2 cellular contexts compared by ENCODE assay signal in the genomic region with DNA sequence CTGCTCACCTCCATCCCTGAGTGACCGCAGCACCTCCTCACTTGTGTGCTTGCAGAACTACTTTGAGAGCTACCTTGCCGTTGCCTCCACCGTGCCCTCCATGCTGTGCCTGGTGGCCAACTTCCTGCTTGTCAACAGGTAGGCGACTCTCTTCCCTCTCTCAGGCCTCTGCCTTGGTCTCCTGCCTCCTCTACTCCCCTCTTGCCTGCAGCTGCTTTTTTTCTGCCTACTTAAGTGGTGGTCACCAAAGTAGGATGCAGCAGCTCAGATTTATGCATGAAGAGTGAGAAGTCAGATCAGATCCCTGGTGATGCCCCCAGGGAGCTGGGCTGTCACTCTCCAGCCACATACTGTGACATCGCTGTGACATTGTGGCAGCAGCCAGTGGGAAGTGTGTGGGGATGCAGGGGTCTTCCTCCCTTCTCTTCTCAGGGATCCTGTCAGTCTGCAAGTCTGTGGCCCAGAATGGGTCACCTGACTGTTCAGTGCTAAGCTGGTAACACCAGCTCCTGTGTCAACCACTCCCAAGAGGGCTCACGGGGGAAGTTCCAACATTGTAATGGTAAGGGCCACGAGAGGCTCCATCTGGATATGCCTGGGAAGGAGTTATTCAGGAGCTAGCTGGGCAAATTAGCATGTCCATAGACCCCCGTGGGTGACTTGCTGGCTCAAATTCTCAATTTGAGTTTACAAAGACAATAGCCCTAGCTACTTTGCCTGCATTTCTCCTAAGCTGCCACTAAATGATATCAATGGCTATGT.
A peak's percentile ranks its signal among the peaks of the same experiment; 100 is the strongest.
TF ChIP-seq lines count a peak whose summit lies in the region.

No MANE protein-coding gene starts in this region.

TF ChIP-seq in HEK293, 187 proteins besides CTCF, POLR2A, EP300 and RAD21 (continued from another document):
- TF ChIP-seq ZNF658 (tag by site-specific recombination; IDR thresholded peaks at IDR 0.05): no peak
- peak; percentile 44; the same call in 1 of the 2 replicates for TF ChIP-seq SCRT1 (tag by site-specific recombination; IDR thresholded peaks at IDR 0.05; ENCODE audit: borderline replicate concordance)
- TF ChIP-seq OSR2 (tag by site-specific recombination; IDR thresholded peaks at IDR 0.05): no peak
- peak; percentile 39; the same call in 1 of the 2 replicates for TF ChIP-seq ZIC2 (tag by site-specific recombination; IDR thresholded peaks at IDR 0.05)
- TF ChIP-seq, protein P1, sequence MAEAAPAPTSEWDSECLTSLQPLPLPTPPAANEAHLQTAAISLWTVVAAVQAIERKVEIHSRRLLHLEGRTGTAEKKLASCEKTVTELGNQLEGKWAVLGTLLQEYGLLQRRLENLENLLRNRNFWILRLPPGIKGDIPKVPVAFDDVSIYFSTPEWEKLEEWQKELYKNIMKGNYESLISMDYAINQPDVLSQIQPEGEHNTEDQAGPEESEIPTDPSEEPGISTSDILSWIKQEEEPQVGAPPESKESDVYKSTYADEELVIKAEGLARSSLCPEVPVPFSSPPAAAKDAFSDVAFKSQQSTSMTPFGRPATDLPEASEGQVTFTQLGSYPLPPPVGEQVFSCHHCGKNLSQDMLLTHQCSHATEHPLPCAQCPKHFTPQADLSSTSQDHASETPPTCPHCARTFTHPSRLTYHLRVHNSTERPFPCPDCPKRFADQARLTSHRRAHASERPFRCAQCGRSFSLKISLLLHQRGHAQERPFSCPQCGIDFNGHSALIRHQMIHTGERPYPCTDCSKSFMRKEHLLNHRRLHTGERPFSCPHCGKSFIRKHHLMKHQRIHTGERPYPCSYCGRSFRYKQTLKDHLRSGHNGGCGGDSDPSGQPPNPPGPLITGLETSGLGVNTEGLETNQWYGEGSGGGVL (tag by site-specific recombination; IDR thresholded peaks at IDR 0.05): no peak
- no peak for TF ChIP-seq ZNF19 (tag by site-specific recombination; IDR thresholded peaks at IDR 0.05; ENCODE audit: low read depth)
- TF ChIP-seq, protein P2, sequence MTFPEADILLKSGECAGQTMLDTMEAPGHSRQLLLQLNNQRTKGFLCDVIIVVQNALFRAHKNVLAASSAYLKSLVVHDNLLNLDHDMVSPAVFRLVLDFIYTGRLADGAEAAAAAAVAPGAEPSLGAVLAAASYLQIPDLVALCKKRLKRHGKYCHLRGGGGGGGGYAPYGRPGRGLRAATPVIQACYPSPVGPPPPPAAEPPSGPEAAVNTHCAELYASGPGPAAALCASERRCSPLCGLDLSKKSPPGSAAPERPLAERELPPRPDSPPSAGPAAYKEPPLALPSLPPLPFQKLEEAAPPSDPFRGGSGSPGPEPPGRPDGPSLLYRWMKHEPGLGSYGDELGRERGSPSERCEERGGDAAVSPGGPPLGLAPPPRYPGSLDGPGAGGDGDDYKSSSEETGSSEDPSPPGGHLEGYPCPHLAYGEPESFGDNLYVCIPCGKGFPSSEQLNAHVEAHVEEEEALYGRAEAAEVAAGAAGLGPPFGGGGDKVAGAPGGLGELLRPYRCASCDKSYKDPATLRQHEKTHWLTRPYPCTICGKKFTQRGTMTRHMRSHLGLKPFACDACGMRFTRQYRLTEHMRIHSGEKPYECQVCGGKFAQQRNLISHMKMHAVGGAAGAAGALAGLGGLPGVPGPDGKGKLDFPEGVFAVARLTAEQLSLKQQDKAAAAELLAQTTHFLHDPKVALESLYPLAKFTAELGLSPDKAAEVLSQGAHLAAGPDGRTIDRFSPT (tag by site-specific recombination; IDR thresholded peaks at IDR 0.05): no peak
- no peak for TF ChIP-seq ZNF654 (tag by site-specific recombination; IDR thresholded peaks at IDR 0.05; ENCODE audit: low read depth)
- TF ChIP-seq PRDM6 (tag by site-specific recombination; IDR thresholded peaks at IDR 0.05): no peak
- TF ChIP-seq ZNF335 (tag by site-specific recombination; conservative IDR thresholded peaks at IDR 0.05): no peak
- no peak for TF ChIP-seq ZNF488 (tag by site-specific recombination; IDR thresholded peaks at IDR 0.05)

TF ChIP-seq in WTC11, 78 proteins besides CTCF, POLR2A, EP300 and RAD21 (continued from another document):
- TF ChIP-seq ERG (CRISPR knock-in tag; IDR thresholded peaks at IDR 0.05) (peak; percentile 45; the same call in 1 of the 2 replicates), CREM (CRISPR knock-in tag; IDR thresholded peaks at IDR 0.05) (0 out of 2 replicates have a peak, but pooled peaks have one; percentile 36), FOXK1 (CRISPR knock-in tag; IDR thresholded peaks at IDR 0.05) (0 out of 2 replicates have a peak, but pooled peaks have one; percentile 10), ZNF423 (CRISPR knock-in tag; IDR thresholded peaks at IDR 0.05) (peak; percentile 86), FOXP4 (CRISPR knock-in tag; IDR thresholded peaks at IDR 0.05) (peak; percentile 15; the same call in 1 of the 2 replicates), ETV6 (CRISPR knock-in tag; IDR thresholded peaks at IDR 0.05) (peak; percentile 32), TP53 (CRISPR knock-in tag; IDR thresholded peaks at IDR 0.05) (0 out of 2 replicates have a peak, but pooled peaks have one; percentile 44), OVOL2 (CRISPR knock-in tag; IDR thresholded peaks at IDR 0.05; ENCODE audit: borderline replicate concordance) (no peak), SP1 (CRISPR knock-in tag; conservative IDR thresholded peaks at IDR 0.05) (0 out of 2 replicates have a peak, but pooled peaks have one; percentile 17), USF1 (CRISPR knock-in tag; IDR thresholded peaks at IDR 0.05) (peak; percentile 76)
- TF ChIP-seq, protein P3, sequence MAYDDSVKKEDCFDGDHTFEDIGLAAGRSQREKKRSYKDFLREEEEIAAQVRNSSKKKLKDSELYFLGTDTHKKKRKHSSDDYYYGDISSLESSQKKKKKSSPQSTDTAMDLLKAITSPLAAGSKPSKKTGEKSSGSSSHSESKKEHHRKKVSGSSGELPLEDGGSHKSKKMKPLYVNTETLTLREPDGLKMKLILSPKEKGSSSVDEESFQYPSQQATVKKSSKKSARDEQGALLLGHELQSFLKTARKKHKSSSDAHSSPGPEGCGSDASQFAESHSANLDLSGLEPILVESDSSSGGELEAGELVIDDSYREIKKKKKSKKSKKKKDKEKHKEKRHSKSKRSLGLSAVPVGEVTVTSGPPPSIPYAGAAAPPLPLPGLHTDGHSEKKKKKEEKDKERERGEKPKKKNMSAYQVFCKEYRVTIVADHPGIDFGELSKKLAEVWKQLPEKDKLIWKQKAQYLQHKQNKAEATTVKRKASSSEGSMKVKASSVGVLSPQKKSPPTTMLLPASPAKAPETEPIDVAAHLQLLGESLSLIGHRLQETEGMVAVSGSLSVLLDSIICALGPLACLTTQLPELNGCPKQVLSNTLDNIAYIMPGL (CRISPR knock-in tag; IDR thresholded peaks at IDR 0.05): no peak
